ENCODE assay signal across 8 cellular contexts in the genomic region with DNA sequence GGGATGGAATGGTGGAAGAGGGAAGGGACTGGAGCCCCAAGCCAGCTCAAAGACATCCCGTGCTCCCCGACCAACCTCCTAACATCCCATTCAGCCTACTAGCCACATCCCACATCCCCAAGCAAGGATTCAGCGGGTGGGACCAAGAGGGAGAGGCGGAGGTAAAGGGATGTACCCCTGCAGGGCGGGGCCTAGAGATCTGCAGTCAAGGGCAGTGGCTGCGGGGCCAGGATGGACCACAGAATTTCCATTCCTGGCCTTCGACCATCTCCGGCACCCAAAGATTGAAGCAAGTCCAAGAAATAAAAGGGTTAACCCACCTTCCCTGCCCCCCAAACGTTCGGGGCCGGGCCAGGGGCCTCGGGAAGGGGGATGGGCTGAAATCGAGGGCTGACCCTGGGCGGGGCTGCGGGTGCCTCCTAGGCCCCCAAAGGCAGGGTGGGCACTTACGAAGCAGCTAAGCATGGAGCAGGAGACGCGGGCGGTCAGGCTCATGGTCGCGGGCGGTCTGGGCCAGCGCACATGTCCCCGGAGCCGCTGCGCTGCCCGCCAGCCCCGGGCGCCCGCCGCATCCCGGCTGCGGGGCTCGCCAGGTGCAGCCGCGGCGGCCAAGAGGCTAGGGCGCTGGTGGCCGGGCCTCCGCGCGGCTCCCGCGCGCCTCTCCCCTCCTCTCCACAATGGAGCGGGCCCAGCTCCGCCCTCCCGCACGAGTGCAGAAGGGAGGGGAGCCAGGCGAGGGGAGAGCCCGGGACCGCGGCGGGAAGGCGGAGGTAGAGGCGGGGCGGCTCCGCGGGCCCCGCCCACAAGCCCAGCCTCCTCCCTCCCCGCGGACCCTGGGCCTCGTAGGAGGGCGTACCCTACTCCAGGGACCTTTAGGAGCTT. TPM values are rescaled to one million over a fixed set of nuclear protein-coding genes. Genes with fewer than 3 reads are reported as not detected.
DNase-seq lines count a peak whose midpoint lies in the region; ATAC-seq, FAIRE-seq and TF ChIP-seq lines count a peak whose summit lies in the region.

A gene (minus strand): TSS at position 726 of the 882 bp plus-strand sequence. CDS start 231 bp downstream, at position 495.

- peak within 1 kb of the TSS; percentile 76 for H3K9ac ChIP-seq in keratinocyte (ENCODE audit: control insufficient read depth, extremely low read depth, insufficient read depth, low read length)

- no peaks in the 10 kb centered on the region for H4K20me1 ChIP-seq in keratinocyte (ENCODE audit: control insufficient read depth, extremely low read depth, insufficient read depth, low read length)

- no peak for FAIRE-seq in keratinocyte (lab: Jason Lieb, UNC)

- no peaks in the 10 kb centered on the region for H3K9me1 ChIP-seq in keratinocyte (ENCODE audit: control insufficient read depth, extremely low read depth, insufficient read depth, low read length)

- CTCF ChIA-PET in HEK293T (lab: Yijun Ruan, JAX), result interaction anchor here (1.3 to 1.5 kb wide), 2 partner anchors 10 to 15 kb away, joined by 3 to 4 read pairs; no protein-coding TSS in a partner anchor

- dilution Hi-C loops in keratinocyte (cut with MboI; ENCODE audit: extremely low pct_ligation_motif_present, low sequenced_read_pairs), result no loop called here

- peaks cover 8 to 27% of the 10 kb centered on the region in 2 experiments for H3K36me3 ChIP-seq in keratinocyte (ENCODE audit: control insufficient read depth in 2 of 2, extremely low read depth in 1 of 2, insufficient read depth in 2 of 2, low read length in 2 of 2)

- peak within 1 kb of the TSS; percentile 85 for H2AFZ ChIP-seq in keratinocyte (ENCODE audit: control insufficient read depth, low read length)

- peaks cover 27% of the 10 kb centered on the region for H3K4me1 ChIP-seq in keratinocyte (ENCODE audit: control insufficient read depth, extremely low read depth, insufficient read depth, low read length)

- DNase-seq in HEK293T (ENCODE audit: extremely low spot score) (peak; percentile 89), NCI-H345 (lab: John Stamatoyannopoulos, UW) (peak; percentile 90), cerebellar cortex (ENCODE audit: low spot score) (peak; percentile 88), keratinocyte (ENCODE audit: low read depth, low spot score) (no peak)
- DNase-seq in activated CD4-positive, CD25-positive, alpha-beta regulatory T cell treated with anti-CD3 and anti-CD28 coated beads, Interleukin-2, amount 50 U/mL, for 72 hours, result peak; percentile 77
- peak; percentile 76 for DNase-seq in stimulated activated CD4-positive, alpha-beta T cell treated with anti-CD3 and anti-CD28 coated beads, Interleukin-12 subunit alpha, Interleukin-12 subunit beta, amount 100 ng/mL, for 4 hours

- no peaks in the 10 kb centered on the region for H3K27me3 ChIP-seq in keratinocyte (ENCODE audit: control insufficient read depth, extremely low read depth, insufficient read depth, low read length)

- H3K27ac ChIP-seq in C4-2B (peak within 1 kb of the TSS; percentile 85), keratinocyte (ENCODE audit: control insufficient read depth, insufficient read depth, low read length) (peak within 1 kb of the TSS; percentile 39)

- POLR2A ChIA-PET in HEK293T (lab: Yijun Ruan, JAX), result interaction anchor here (0.7 to 4.4 kb wide), 18 partner anchors 8 to 1193 kb away, joined by 3 to 30 read pairs (median 4); a partner anchor contains a TSS

- H3K79me2 ChIP-seq in keratinocyte (ENCODE audit: control insufficient read depth, insufficient read depth, low read length), result peaks cover 3% of the 10 kb centered on the region

- H3K9me3 ChIP-seq in keratinocyte (ENCODE audit: control insufficient read depth, low read depth, low read length), result no peaks in the 10 kb centered on the region

- peak within 1 kb of the TSS; percentile 91 for H3K4me2 ChIP-seq in keratinocyte (ENCODE audit: control insufficient read depth, extremely low read depth, insufficient read depth, low read depth, low read length)

- TF ChIP-seq CTCF in C4-2B (conservative IDR thresholded peaks at IDR 0.05) (no peak), keratinocyte (optimal IDR thresholded peaks at IDR 0.05 in 1 of 3, IDR thresholded peaks at IDR 0.05 in 1 of 3, conservative IDR thresholded peaks at IDR 0.05 in 1 of 3; ENCODE audit: extremely low read depth in 1 of 3, insufficient read depth in 2 of 3, low read length in 3 of 3) (no peak)

- H3K4me3 ChIP-seq in keratinocyte (ENCODE audit: control insufficient read depth in 2 of 3, extremely low read depth in 1 of 3, insufficient read depth in 2 of 3, low read depth in 1 of 3, low read length in 3 of 3), result peak within 1 kb of the TSS; percentile 71 to 91 (median 79)

- ATAC-seq in HG03520 (IDR thresholded peaks at IDR 0.05; ENCODE audit: unreplicated experiment), result no peak

TF ChIP-seq in HEK293T, 16 proteins besides CTCF, POLR2A, EP300 and RAD21:
- no peak for TF ChIP-seq ELF4 (IDR thresholded peaks at IDR 0.05)
- TF ChIP-seq ZNF384 (IDR thresholded peaks at IDR 0.05), result no peak
- no peak for TF ChIP-seq SUZ12 (IDR thresholded peaks at IDR 0.05)
- TF ChIP-seq FOXK2 (IDR thresholded peaks at IDR 0.05), result no peak
- no peak for TF ChIP-seq TARDBP (IDR thresholded peaks at IDR 0.05)

RNA-seq across cellular contexts. Expression of the gene that starts here (rescaled TPM):
- 16.9 to 20.8 TPM (median 18.9 TPM) in 3 replicates for polyA plus RNA-seq in keratinocyte
- polyA plus RNA-seq in keratinocyte (2011; ENCODE audit: low read depth), result 5.4 TPM
- polyA plus RNA-seq in keratinocyte (2011; cell fraction: cytosol; rRNA removed), result 9.6 and 11.0 TPM in 2 replicates
- polyA plus RNA-seq in keratinocyte (2011; cell fraction: nucleus; rRNA removed), result 19.0 and 20.1 TPM in 2 replicates
- polyA plus RNA-seq in keratinocyte (2012; ENCODE audit: low replicate concordance), result 11.2 and 12.6 TPM in 2 replicates
- polyA minus RNA-seq in keratinocyte, result 88.9 to 132 TPM (median 105 TPM) in 3 replicates
- 32.2 TPM for polyA minus RNA-seq in keratinocyte (2011; cell fraction: cytosol; rRNA and poly(A)+ RNA removed)
- polyA minus RNA-seq in keratinocyte (2011; cell fraction: nucleus; rRNA and poly(A)+ RNA removed), result 19.0 and 26.1 TPM in 2 replicates
